ENCODE assay signal across 13 cellular contexts in genomic region chr6:49464691-49465090, GRCh38. TPM values are rescaled to one million over a fixed set of nuclear protein-coding genes. Genes with fewer than 3 reads are reported as not detected.
DNase-seq lines count a peak whose midpoint lies in the region; ATAC-seq, FAIRE-seq and TF ChIP-seq lines count a peak whose summit lies in the region.
"Had no signal": no experiment of that assay in that cellular context is flagged by ENCODE, and none has a peak within 500 bp of the region (broad histone marks: within the 10 kb centered on the region; RNA-seq: fewer than 3 reads in every experiment).

No MANE protein-coding gene starts in this region.

- H3K4me2 ChIP-seq in K562 (ENCODE audit: insufficient read depth, low read length) (peak overlapping the region; percentile 98; the same call in 1 of the 2 replicates), skeletal muscle satellite cell (ENCODE audit: low read length) (peak overlapping the region; percentile 81)

- no peaks in the 10 kb centered on the region for H3K9me1 ChIP-seq in K562 (ENCODE audit: control insufficient read depth, insufficient read depth, low read length)

- BruUV-seq in K562 (replicated peaks; lab: Mats Ljungman, UMichigan) = no TSS peak

- no peak for FAIRE-seq in K562 (lab: Jason Lieb, UNC)

- no peaks in the 10 kb centered on the region for H4K20me1 ChIP-seq in K562 (replicated peaks; ENCODE audit: control insufficient read depth, insufficient read depth, low read length)

- no peak overlapping the region for H3K27ac ChIP-seq in K562 (ENCODE audit: extremely low read depth, low read depth, low read length)

- H3K4me1 ChIP-seq in K562 (replicated peaks in 1 of 2; ENCODE audit: control insufficient read depth in 2 of 2, insufficient read depth in 2 of 2, low read length in 2 of 2) = peaks cover 0 to 8% of the 10 kb centered on the region in 2 experiments; a peak in 2 of 5 replicates
- H3K4me1 ChIP-seq in skeletal muscle satellite cell (ENCODE audit: control insufficient read depth, insufficient read depth, low read length) = peaks cover 6% of the 10 kb centered on the region

- in situ Hi-C loops in K562 (cut with MboI) = no loop called here

- H2AFZ ChIP-seq in K562 (ENCODE audit: low read depth, low read length) = no peak overlapping the region

- H3K9me3 Mint-ChIP-seq in activated T-cell treated with anti-CD3 and anti-CD28 coated beads, Interleukin-2, amount 50 U/mL, for 4 hours = no peaks in the 10 kb centered on the region

- TF ChIP-seq RAD21 in K562 (CRISPR knock-in tag; conservative IDR thresholded peaks at IDR 0.05 in 1 of 2, IDR thresholded peaks at IDR 0.05 in 1 of 2) = no peak

- no peaks in the 10 kb centered on the region for H3K27me3 Mint-ChIP-seq in activated T-cell treated with anti-CD3 and anti-CD28 coated beads, Interleukin-2, amount 50 U/mL, for 4 hours (ENCODE audit: low read depth)

- TF ChIP-seq CTCF in K562 (IDR thresholded peaks at IDR 0.05 in 2 of 3, conservative IDR thresholded peaks at IDR 0.05 in 1 of 3; ENCODE audit: insufficient read depth in 2 of 3, low read depth in 1 of 3, low read length in 3 of 3) = no peak

- WGBS in K562 (ENCODE audit: insufficient coverage, low coverage, missing lambda C conversion rate) = 68% methylated on average over 2 of the region's 2 CpGs

- H3K27me3 ChIP-seq in MG63 = no peaks in the 10 kb centered on the region
- no peaks in the 10 kb centered on the region for H3K27me3 ChIP-seq in K562 (ENCODE audit: control insufficient read depth in 2 of 2, insufficient read depth in 2 of 2, low read length in 2 of 2)
- H3K27me3 ChIP-seq in skeletal muscle satellite cell (ENCODE audit: control insufficient read depth, insufficient read depth, low read length) = no peaks in the 10 kb centered on the region

- intact Hi-C loops in K562 (cut with micrococcal nuclease) = loop anchor here (5.0 kb wide), 2 partner anchors 143 to 273 kb away; no protein-coding TSS in a partner anchor

- H3K36me3 ChIP-seq in MG63 (no peaks in the 10 kb centered on the region), K562 (ENCODE audit: control insufficient read depth, insufficient read depth, low read length) (peaks cover 4% of the 10 kb centered on the region; the same call in 2 of the 3 replicates), skeletal muscle satellite cell (ENCODE audit: insufficient read depth, low read length) (no peaks in the 10 kb centered on the region)

- no peak for TF ChIP-seq EP300 in K562 (IDR thresholded peaks at IDR 0.05; ENCODE audit: low read length)

- H3K79me2 ChIP-seq in K562 (ENCODE audit: control insufficient read depth, insufficient read depth, low read length) = peaks cover 77% of the 10 kb centered on the region

- CTCF ChIA-PET in K562 (lab: Yijun Ruan, JAX; ENCODE audit: low intra/inter-chr PET ratio) = no interaction called here

- DNase-seq in activated T-cell treated with anti-CD3 and anti-CD28 coated beads, Interleukin-2, amount 50 U/mL, for 4 hours = no peak
- no peak for DNase-seq in activated T-cell treated with anti-CD3 and anti-CD28 coated beads, Interleukin-2, amount 50 U/mL, for 1 hour
- no peak for DNase-seq in MG63
- no peak for DNase-seq in K562 (ENCODE audit: extremely low read depth in 1 of 4, low spot score in 3 of 4)
- no peak for DNase-seq in NCI-H2171 treated with DMSO at 0.1 percent for 48 hours (lab: John Stamatoyannopoulos, UW)
- no peak for DNase-seq in SK-N-DZ (ENCODE audit: low spot score)
- no peak for DNase-seq in GM19240 (ENCODE audit: insufficient read length, low spot score)
- DNase-seq: islet precursor cell; NCI-H1417; NCI-H82; stimulated activated CD4-positive, alpha-beta T cell treated with anti-CD3 and anti-CD28 coated beads, Interleukin-15, amount 100 ng/mL, for 24 hours had no signal

- peaks cover 31% of the 10 kb centered on the region for H3K4me1 Mint-ChIP-seq in activated T-cell treated with anti-CD3 and anti-CD28 coated beads, Interleukin-2, amount 50 U/mL, for 4 hours (ENCODE audit: low read depth)

- H3K36me3 Mint-ChIP-seq in activated T-cell treated with anti-CD3 and anti-CD28 coated beads, Interleukin-2, amount 50 U/mL, for 4 hours (ENCODE audit: insufficient read depth) = peaks cover 3% of the 10 kb centered on the region

- peak overlapping the region; percentile 94; the same call in 1 of the 2 replicates for H3K4me3 ChIP-seq in MG63
- peak overlapping the region; percentile 74 for H3K4me3 ChIP-seq in K562
- H3K4me3 ChIP-seq in skeletal muscle satellite cell (ENCODE audit: low read length) = no peak overlapping the region

- H3K9ac ChIP-seq in K562 (ENCODE audit: insufficient read depth in 1 of 2, low read depth in 2 of 2, low read length in 2 of 2) = no peak overlapping the region
- no peak overlapping the region for H3K9ac ChIP-seq in skeletal muscle satellite cell (ENCODE audit: low read depth, low read length)

- POLR2A ChIA-PET in K562 (lab: Yijun Ruan, JAX) = no interaction called here

- ATAC-seq in activated T-cell treated with anti-CD3 and anti-CD28 coated beads, Interleukin-2, amount 50 U/mL, for 4 hours = no peak
- no peak for ATAC-seq in K562

- peak overlapping the region; percentile 88 for H3K4me3 Mint-ChIP-seq in activated T-cell treated with anti-CD3 and anti-CD28 coated beads, Interleukin-2, amount 50 U/mL, for 4 hours

- no peaks in the 10 kb centered on the region for H3K9me3 ChIP-seq in MG63
- H3K9me3 ChIP-seq in K562 (replicated peaks; ENCODE audit: control insufficient read depth, insufficient read depth, low read depth, low read length) = no peaks in the 10 kb centered on the region
- H3K9me3 ChIP-seq in skeletal muscle satellite cell (replicated peaks; ENCODE audit: low read length) = no peaks in the 10 kb centered on the region

- no peak for TF ChIP-seq POLR2A in K562 (conservative IDR thresholded peaks at IDR 0.05)

RNA-seq across cellular contexts. Expression of gene CENPQ, which starts 1.5 kb away (rescaled TPM):
- 10 to 100 TPM; 10.2 to 14.8 (median 12.4) TPM for total RNA-seq in activated T-cell treated with anti-CD3 and anti-CD28 coated beads, Interleukin-2, amount 50 U/mL, for 4 hours
- 12.0 and 12.5 TPM in 2 replicates for total RNA-seq in MG63 (2014; rRNA removed; shearing (Covaris generic); ENCODE audit: low replicate concordance)
- 3.2 and 11.6 TPM in 2 replicates for total RNA-seq in K562 (2011; cell fraction: chromatin; rRNA removed; ENCODE audit: low replicate concordance)
- 2.1 and 2.2 TPM in 2 replicates for total RNA-seq in K562 (2011; cell fraction: nucleolus; rRNA removed)
- 5.8 and 14.0 TPM in 2 replicates for total RNA-seq in K562 (2011; cell fraction: nucleoplasm; rRNA removed)
- 12.7 and 14.2 TPM in 2 replicates for total RNA-seq in K562 (2014; rRNA removed)
- total RNA-seq in K562 (2014; rRNA removed; fragmentation: Illumina TruSeq; extraction: Trizol) = 26.5 and 34.3 TPM in 2 replicates
- total RNA-seq in K562 (2015; rRNA removed; fragmentation: Illumina TruSeq; extraction: Trizol) = 15.7 and 17.5 TPM in 2 replicates
- total RNA-seq in K562 (2021) = 16.4 and 18.5 TPM in 2 replicates
- polyA plus RNA-seq in K562 (2011; rRNA removed) = 19.1 and 29.5 TPM in 2 replicates
- 2.9 and 7.8 TPM in 2 replicates for polyA plus RNA-seq in K562 (2011; cell fraction: cytosol; rRNA removed)
- 4.3 and 8.1 TPM in 2 replicates for polyA plus RNA-seq in K562 (2011; cell fraction: nucleus; rRNA removed)
- polyA plus RNA-seq in K562 (2012) = 12.0 and 15.5 TPM in 2 replicates
- 24.3 and 26.4 TPM in 2 replicates for polyA plus RNA-seq in K562 (2014; fragmentation: Illumina TruSeq; extraction: Trizol)
- polyA plus RNA-seq in K562 (2014; fragmentation: Nextera tagmentation; extraction: Ambion mirVana) = 10 to 100 TPM; 39.5 to 48.3 TPM
- polyA plus RNA-seq in K562 (2014; rRNA removed) = 17.4 and 21.5 TPM in 2 replicates
- 13.0 and 15.2 TPM in 2 replicates for polyA minus RNA-seq in K562 (2011; rRNA and poly(A)+ RNA removed)
- 2.7 and 4.9 TPM in 2 replicates for polyA minus RNA-seq in K562 (2011; cell fraction: cytosol; rRNA and poly(A)+ RNA removed)
- 3.1 and 6.0 TPM in 2 replicates for polyA minus RNA-seq in K562 (2011; cell fraction: nucleus; rRNA and poly(A)+ RNA removed)
- total RNA-seq in skeletal muscle satellite cell (2012; rRNA removed) = 6.3 and 9.2 TPM in 2 replicates
- polyA plus RNA-seq in SK-N-DZ (2014; cell fraction: cytosol; rRNA removed) = 24.9 and 26.1 TPM in 2 replicates
- 14.4 and 24.6 TPM in 2 replicates for polyA plus RNA-seq in SK-N-DZ (2014; cell fraction: nucleus; rRNA removed)

RNA-seq across cellular contexts. Expression of gene MMUT, which starts 1.6 kb away (rescaled TPM):
- 10 to 100 TPM in 1 of 3 donors, 1 to 10 TPM in 2; 6.7 to 11.3 (median 7.8) TPM for total RNA-seq in activated T-cell treated with anti-CD3 and anti-CD28 coated beads, Interleukin-2, amount 50 U/mL, for 4 hours
- total RNA-seq in MG63 (2014; rRNA removed; shearing (Covaris generic); ENCODE audit: low replicate concordance) = 13.0 and 20.7 TPM in 2 replicates
- total RNA-seq in K562 (2011; cell fraction: chromatin; rRNA removed; ENCODE audit: low replicate concordance) = 6.4 and 14.7 TPM in 2 replicates
- 3.7 and 5.0 TPM in 2 replicates for total RNA-seq in K562 (2011; cell fraction: nucleolus; rRNA removed)
- 6.0 and 6.5 TPM in 2 replicates for total RNA-seq in K562 (2011; cell fraction: nucleoplasm; rRNA removed)
- total RNA-seq in K562 (2014; rRNA removed) (7.1 and 8.2 TPM in 2 replicates), K562 (2014; rRNA removed; fragmentation: Illumina TruSeq; extraction: Trizol) (17.9 and 20.4 TPM in 2 replicates), K562 (2015; rRNA removed; fragmentation: Illumina TruSeq; extraction: Trizol) (10.7 and 11.4 TPM in 2 replicates), K562 (2021) (15.5 and 16.0 TPM in 2 replicates)
- polyA plus RNA-seq in K562 (2011; rRNA removed) (20.0 and 26.2 TPM in 2 replicates), K562 (2014; fragmentation: Illumina TruSeq; extraction: Trizol) (14.0 and 15.5 TPM in 2 replicates), K562 (2014; fragmentation: Nextera tagmentation; extraction: Ambion mirVana) (10 to 100 TPM; 21.0 to 26.4 TPM), K562 (2014; rRNA removed) (14.1 and 14.8 TPM in 2 replicates)
- 5.2 and 9.4 TPM in 2 replicates for polyA plus RNA-seq in K562 (2011; cell fraction: cytosol; rRNA removed)
- 15.5 and 27.7 TPM in 2 replicates for polyA plus RNA-seq in K562 (2011; cell fraction: nucleus; rRNA removed)
- polyA plus RNA-seq in K562 (2012) = 13.3 and 17.6 TPM in 2 replicates
- 33.0 and 34.6 TPM in 2 replicates for polyA minus RNA-seq in K562 (2011; rRNA and poly(A)+ RNA removed)
- 6.9 and 10.3 TPM in 2 replicates for polyA minus RNA-seq in K562 (2011; cell fraction: cytosol; rRNA and poly(A)+ RNA removed)
- polyA minus RNA-seq in K562 (2011; cell fraction: nucleus; rRNA and poly(A)+ RNA removed) = 9.2 and 22.4 TPM in 2 replicates
- total RNA-seq in skeletal muscle satellite cell (2012; rRNA removed) = 13.1 and 15.0 TPM in 2 replicates
- polyA plus RNA-seq in SK-N-DZ (2014; cell fraction: cytosol; rRNA removed) = 14.8 and 17.3 TPM in 2 replicates
- 44.3 and 44.7 TPM in 2 replicates for polyA plus RNA-seq in SK-N-DZ (2014; cell fraction: nucleus; rRNA removed)

RNA-seq across cellular contexts. Expression of gene GLYATL3, which starts 35.0 kb away (rescaled TPM):
- not detected for total RNA-seq in activated T-cell treated with anti-CD3 and anti-CD28 coated beads, Interleukin-2, amount 50 U/mL, for 4 hours
- 1.6 TPM in 1 of 2 replicates, not detected in the other for total RNA-seq in MG63 (2014; rRNA removed; shearing (Covaris generic); ENCODE audit: low replicate concordance)
- not detected in 2 replicates for total RNA-seq in K562 (2011; cell fraction: chromatin; rRNA removed; ENCODE audit: low replicate concordance)
- not detected in 2 replicates for total RNA-seq in K562 (2011; cell fraction: nucleolus; rRNA removed)
- total RNA-seq in K562 (2011; cell fraction: nucleoplasm; rRNA removed) = not detected in 2 replicates
- total RNA-seq in K562 (2014; rRNA removed) (not detected in 2 replicates), K562 (2014; rRNA removed; fragmentation: Illumina TruSeq; extraction: Trizol) (not detected in 2 replicates), K562 (2015; rRNA removed; fragmentation: Illumina TruSeq; extraction: Trizol) (not detected in 2 replicates), K562 (2021) (not detected in 2 replicates)
- polyA plus RNA-seq in K562 (2011; rRNA removed) (not detected in 2 replicates), K562 (2014; fragmentation: Illumina TruSeq; extraction: Trizol) (not detected in 2 replicates), K562 (2014; fragmentation: Nextera tagmentation; extraction: Ambion mirVana) (not detected), K562 (2014; rRNA removed) (not detected in 2 replicates)
- polyA plus RNA-seq in K562 (2011; cell fraction: cytosol; rRNA removed) = not detected in 2 replicates
- polyA plus RNA-seq in K562 (2011; cell fraction: nucleus; rRNA removed) = not detected in 2 replicates
- not detected in 2 replicates for polyA plus RNA-seq in K562 (2012)
- polyA minus RNA-seq in K562 (2011; rRNA and poly(A)+ RNA removed) = not detected in 2 replicates
- polyA minus RNA-seq in K562 (2011; cell fraction: cytosol; rRNA and poly(A)+ RNA removed) = not detected in 2 replicates
- not detected in 2 replicates for polyA minus RNA-seq in K562 (2011; cell fraction: nucleus; rRNA and poly(A)+ RNA removed)
- total RNA-seq in skeletal muscle satellite cell (2012; rRNA removed) = not detected in 2 replicates
- not detected in 2 replicates for polyA plus RNA-seq in SK-N-DZ (2014; cell fraction: cytosol; rRNA removed)
- polyA plus RNA-seq in SK-N-DZ (2014; cell fraction: nucleus; rRNA removed) = not detected in 2 replicates
- total RNA-seq: cerebellum had no signal
